36 cellular contexts compared by ENCODE assay signal in genomic region chrX:153587342-153587741, GRCh38. TPM values are rescaled to one million over a fixed set of nuclear protein-coding genes. Genes with fewer than 3 reads are reported as not detected.
"Had no signal": no experiment of that assay in that cellular context is flagged by ENCODE, and none has a peak within 500 bp of the region (broad histone marks: within the 10 kb centered on the region; RNA-seq: fewer than 3 reads in every experiment).

No MANE protein-coding gene starts in this region.

- H3K4me1 ChIP-seq: adrenal gland, body of pancreas, breast epithelium had no signal

- FAIRE-seq: astrocyte, TTC549 had no signal

- H3K4me3 Mint-ChIP-seq: activated B cell treated with CpG ODN at 0.5 μM for 24 hours; activated CD4-positive, alpha-beta memory T cell treated with anti-CD3 and anti-CD28 coated beads for 36 hours; activated CD4-positive, alpha-beta T cell treated with anti-CD3 and anti-CD28 coated beads, Interleukin-2, amount 10 ng/mL, durations not matched to agents 24 days and 14 days; activated CD8-positive, alpha-beta T cell treated with anti-CD3 and anti-CD28 coated beads for 36 hours; activated naive CD4-positive, alpha-beta T cell treated with anti-CD3 and anti-CD28 coated beads for 36 hours; activated naive CD8-positive, alpha-beta T cell treated with anti-CD3 and anti-CD28 coated beads for 36 hours; activated T-cell treated with anti-CD3 and anti-CD28 coated beads, Interleukin-2, amount 50 U/mL, for 4 hours; activated T-cell treated with anti-CD3 and anti-CD28 coated beads, Interleukin-2, amount 50 U/mL, for 72 hours; activated T-helper 1 cell treated with anti-CD3 and anti-CD28 coated beads, Interleukin-12 subunit alpha, Interleukin-12 subunit beta, Interleukin-2, Interleukin-4 antibody, amounts not matched to agents 30 ng/mL and 10 ng/mL and 1 ng/mL, durations not matched to agents 14 hours and 24 hours and 36 hours; activated T-helper 17 cell treated with anti-CD3 and anti-CD28 coated beads, Interleukin-2, amount 50 U/mL, for 72 hours; T-helper 17 cell had no signal

- DNase-seq: activated B cell treated with CpG ODN at 0.5 μM for 24 hours; activated CD4-positive, alpha-beta memory T cell treated with anti-CD3 and anti-CD28 coated beads for 36 hours; activated CD4-positive, alpha-beta T cell treated with anti-CD3 and anti-CD28 coated beads for 4 hours; activated CD4-positive, alpha-beta T cell treated with anti-CD3 and anti-CD28 coated beads, Interleukin-2, amount 10 ng/mL, durations not matched to agents 24 days and 14 days; activated CD4-positive, alpha-beta T cell treated with anti-CD3 and anti-CD28 coated beads, Interleukin-2, amount 50 U/mL, for 1 hour; activated CD4-positive, alpha-beta T cell treated with anti-CD3 and anti-CD28 coated beads, Interleukin-2, amount 50 U/mL, for 4 hours; activated CD4-positive, CD25-positive, alpha-beta regulatory T cell treated with anti-CD3 and anti-CD28 coated beads, Interleukin-2, amount 50 U/mL, for 72 hours; activated CD8-positive, alpha-beta memory T cell treated with anti-CD3 and anti-CD28 coated beads, Interleukin-2, amount 50 U/mL, for 4 hours; activated CD8-positive, alpha-beta T cell treated with anti-CD3 and anti-CD28 coated beads for 36 hours; activated effector memory CD4-positive, alpha-beta T cell treated with anti-CD3 and anti-CD28 coated beads, Interleukin-2, amount 50 U/mL, for 16 hours; activated gamma-delta T cell treated with Interleukin-2 at 50 U/mL for 16 hours; activated naive CD4-positive, alpha-beta T cell; activated naive CD4-positive, alpha-beta T cell treated with anti-CD3 and anti-CD28 coated beads for 36 hours; activated naive CD4-positive, alpha-beta T cell treated with anti-CD3 and anti-CD28 coated beads, Interleukin-2, amount 50 U/mL, for 16 hours; activated naive CD8-positive, alpha-beta T cell treated with anti-CD3 and anti-CD28 coated beads for 36 hours; activated T-cell treated with anti-CD3 and anti-CD28 coated beads for 4 hours; activated T-cell treated with anti-CD3 and anti-CD28 coated beads, Interleukin-2, amount 50 U/mL, for 1 hour; activated T-cell treated with anti-CD3 and anti-CD28 coated beads, Interleukin-2, amount 50 U/mL, for 4 hours; activated T-cell treated with anti-CD3 and anti-CD28 coated beads, Interleukin-2, amount 50 U/mL, for 72 hours; adrenal gland; amniotic stem cell; aorta; body of pancreas; brain microvascular endothelial cell; central memory CD4-positive, alpha-beta T cell; T-helper 17 cell had no signal

- H3K9me3 ChIP-seq: adrenal gland, body of pancreas, breast epithelium had no signal

- H3K27ac ChIP-seq: adrenal gland, body of pancreas, brain microvascular endothelial cell, breast epithelium, VCaP had no signal

- H3K27me3 Mint-ChIP-seq: activated B cell treated with CpG ODN at 0.5 μM for 24 hours; activated CD4-positive, alpha-beta memory T cell treated with anti-CD3 and anti-CD28 coated beads for 36 hours; activated CD4-positive, alpha-beta T cell treated with anti-CD3 and anti-CD28 coated beads, Interleukin-2, amount 10 ng/mL, durations not matched to agents 24 days and 14 days; activated CD8-positive, alpha-beta T cell treated with anti-CD3 and anti-CD28 coated beads for 36 hours; activated naive CD8-positive, alpha-beta T cell treated with anti-CD3 and anti-CD28 coated beads for 36 hours; activated T-helper 17 cell treated with anti-CD3 and anti-CD28 coated beads, Interleukin-2, amount 50 U/mL, for 72 hours; T-helper 17 cell had no signal

- H3K36me3 Mint-ChIP-seq: activated naive CD4-positive, alpha-beta T cell treated with anti-CD3 and anti-CD28 coated beads, Interleukin-2, amount 50 U/mL, for 72 hours; activated naive CD8-positive, alpha-beta T cell treated with anti-CD3 and anti-CD28 coated beads for 36 hours had no signal

- ATAC-seq: activated CD8-positive, alpha-beta T cell treated with anti-CD3 and anti-CD28 coated beads for 36 hours; activated naive CD4-positive, alpha-beta T cell treated with anti-CD3 and anti-CD28 coated beads, Interleukin-2, amount 50 U/mL, for 72 hours; activated T-cell treated with anti-CD3 and anti-CD28 coated beads, Interleukin-2, amount 50 U/mL, for 4 hours; activated T-cell treated with anti-CD3 and anti-CD28 coated beads, Interleukin-2, amount 50 U/mL, for 72 hours; activated T-helper 17 cell treated with anti-CD3 and anti-CD28 coated beads, Interleukin-2, amount 50 U/mL, for 72 hours; body of pancreas; T-helper 17 cell had no signal

- H3K4me3 ChIP-seq: adrenal gland, body of pancreas, breast epithelium had no signal

- H3K9me3 Mint-ChIP-seq: activated B cell treated with CpG ODN at 0.5 μM for 24 hours; activated CD4-positive, alpha-beta memory T cell treated with anti-CD3 and anti-CD28 coated beads for 36 hours; activated CD4-positive, alpha-beta T cell treated with anti-CD3 and anti-CD28 coated beads, Interleukin-2, amount 10 ng/mL, durations not matched to agents 24 days and 14 days; activated CD8-positive, alpha-beta T cell treated with anti-CD3 and anti-CD28 coated beads for 36 hours; activated naive CD4-positive, alpha-beta T cell treated with anti-CD3 and anti-CD28 coated beads for 36 hours; activated naive CD4-positive, alpha-beta T cell treated with anti-CD3 and anti-CD28 coated beads, Interleukin-2, amount 50 U/mL, for 72 hours; activated naive CD8-positive, alpha-beta T cell treated with anti-CD3 and anti-CD28 coated beads for 36 hours; activated T-cell treated with anti-CD3 and anti-CD28 coated beads, Interleukin-2, amount 50 U/mL, for 4 hours; activated T-cell treated with anti-CD3 and anti-CD28 coated beads, Interleukin-2, amount 50 U/mL, for 72 hours; activated T-helper 1 cell treated with anti-CD3 and anti-CD28 coated beads, Interleukin-12 subunit alpha, Interleukin-12 subunit beta, Interleukin-2, Interleukin-4 antibody, amounts not matched to agents 30 ng/mL and 10 ng/mL and 1 ng/mL, durations not matched to agents 14 hours and 24 hours and 36 hours; activated T-helper 17 cell treated with anti-CD3 and anti-CD28 coated beads, Interleukin-2, amount 50 U/mL, for 72 hours had no signal

- H3K27ac Mint-ChIP-seq: activated B cell treated with CpG ODN at 0.5 μM for 24 hours; activated CD4-positive, alpha-beta memory T cell treated with anti-CD3 and anti-CD28 coated beads for 36 hours; activated CD4-positive, alpha-beta T cell treated with anti-CD3 and anti-CD28 coated beads, Interleukin-2, amount 10 ng/mL, durations not matched to agents 24 days and 14 days; activated CD8-positive, alpha-beta T cell treated with anti-CD3 and anti-CD28 coated beads for 36 hours; activated naive CD4-positive, alpha-beta T cell treated with anti-CD3 and anti-CD28 coated beads for 36 hours; activated naive CD8-positive, alpha-beta T cell treated with anti-CD3 and anti-CD28 coated beads for 36 hours; activated T-cell treated with anti-CD3 and anti-CD28 coated beads, Interleukin-2, amount 50 U/mL, for 72 hours; activated T-helper 1 cell treated with anti-CD3 and anti-CD28 coated beads, Interleukin-12 subunit alpha, Interleukin-12 subunit beta, Interleukin-2, Interleukin-4 antibody, amounts not matched to agents 30 ng/mL and 10 ng/mL and 1 ng/mL, durations not matched to agents 14 hours and 24 hours and 36 hours; activated T-helper 17 cell treated with anti-CD3 and anti-CD28 coated beads, Interleukin-2, amount 50 U/mL, for 72 hours; T-helper 17 cell had no signal

- H3K27me3 ChIP-seq: adrenal gland, body of pancreas, brain microvascular endothelial cell had no signal

- H3K36me3 ChIP-seq: breast epithelium had no signal

RNA-seq across cellular contexts. Expression of gene DUSP9, which starts 59.7 kb away (rescaled TPM):
- total RNA-seq: activated B cell treated with CpG ODN at 0.5 μM for 24 hours; activated T-cell treated with anti-CD3 and anti-CD28 coated beads, Interleukin-2, amount 50 U/mL, for 72 hours; aorta; body of pancreas; cardiac septum; T-helper 1 cell treated with Interleukin-12 subunit alpha and Interleukin-12 subunit beta and Interleukin-4 antibody, amounts not matched to agents 30 ng/mL and 1 ng/mL, for 36 hours; T-helper 17 cell; T-helper 2 cell treated with Interferon-gamma antibody and Interleukin-4, amounts not matched to agents 100 ng/mL and 5 ng/mL, for 36 hours had no signal
- polyA plus RNA-seq: adrenal gland, aorta had no signal
